In genomic region chr7:1445341-1445740, GRCh38 we compare ENCODE assay signal across 15 cellular contexts. TPM values are rescaled to one million over a fixed set of nuclear protein-coding genes. Genes with fewer than 3 reads are reported as not detected.
DNase-seq lines count a peak whose midpoint lies in the region; TF ChIP-seq lines count a peak whose summit lies in the region.
"Had no signal": no experiment of that assay in that cellular context is flagged by ENCODE, and none has a peak within 500 bp of the region (broad histone marks: within the 10 kb centered on the region; RNA-seq: fewer than 3 reads in every experiment).

No MANE protein-coding gene starts in this region.

- TF ChIP-seq CTCF in A673 (conservative IDR thresholded peaks at IDR 0.05; ENCODE audit: low read depth, low read length) (no peak), RWPE1 (conservative IDR thresholded peaks at IDR 0.05; ENCODE audit: low read depth) (no peak), ascending aorta (IDR thresholded peaks at IDR 0.05) (no peak), hepatocyte (IDR thresholded peaks at IDR 0.05; ENCODE audit: poor library complexity) (no peak)

- no peaks in the 10 kb centered on the region for H3K9me2 ChIP-seq in hepatocyte (replicated peaks; ENCODE audit: insufficient read depth)

- no peak overlapping the region for H2AFZ ChIP-seq in hepatocyte

- DNase-seq in A673 (ENCODE audit: low spot score) (no peak), RWPE1 (ENCODE audit: low spot score) (no peak), caudate nucleus (lab: John Stamatoyannopoulos, UW) (no peak), ascending aorta (ENCODE audit: low spot score in 2 of 2) (no peak), NCI-H146 treated with DMSO at 0.1 percent for 48 hours (lab: John Stamatoyannopoulos, UW; ENCODE audit: unreplicated experiment) (no peak), hepatocyte (ENCODE audit: low spot score) (no peak)
- DNase-seq: 8988T; Calu3; CD8-positive, alpha-beta T cell; DMS 273 treated with DMSO at 0.1 percent for 48 hours; EL; H9 had no signal

- H3K27me3 ChIP-seq in A673 (replicated peaks; ENCODE audit: insufficient read depth, low read depth, low read length, poor library complexity) (no peaks in the 10 kb centered on the region), ascending aorta (no peaks in the 10 kb centered on the region), hepatocyte (no peaks in the 10 kb centered on the region)

- H3K9me3 ChIP-seq in A673 (ENCODE audit: low read depth, low read length, poor library complexity, severe bottlenecking) = no peaks in the 10 kb centered on the region
- no peaks in the 10 kb centered on the region for H3K9me3 ChIP-seq in ascending aorta
- no peaks in the 10 kb centered on the region for H3K9me3 ChIP-seq in hepatocyte (ENCODE audit: low read depth)
- H3K9me3 ChIP-seq: BLaER1 treated with 17β-estradiol and CSF1 and Interleukin-3, amounts not matched to agents 10 nM and 100 nM had no signal

- H3K36me3 ChIP-seq in A673 (ENCODE audit: insufficient read depth, low read length, poor library complexity, severe bottlenecking) (no peaks in the 10 kb centered on the region), ascending aorta (peaks cover 32 to 36% of the 10 kb centered on the region in 2 donors), hepatocyte (replicated peaks; ENCODE audit: insufficient read depth, low read depth) (no peaks in the 10 kb centered on the region)
- H3K36me3 ChIP-seq: BLaER1 treated with 17β-estradiol and CSF1 and Interleukin-3, amounts not matched to agents 10 nM and 100 nM had no signal

- H3K79me2 ChIP-seq in hepatocyte = no peaks in the 10 kb centered on the region

- no peak overlapping the region for H3K4me2 ChIP-seq in hepatocyte
- H3K4me2 ChIP-seq: BLaER1 treated with 17β-estradiol and CSF1 and Interleukin-3, amounts not matched to agents 10 nM and 100 nM had no signal

- no peak overlapping the region for H3K4me3 ChIP-seq in A673 (ENCODE audit: low read depth, low read length, poor library complexity, severe bottlenecking)
- no peak overlapping the region for H3K4me3 ChIP-seq in ascending aorta
- no peak overlapping the region for H3K4me3 ChIP-seq in hepatocyte
- H3K4me3 ChIP-seq: BLaER1 treated with 17β-estradiol and CSF1 and Interleukin-3, amounts not matched to agents 10 nM and 100 nM; GM12878 had no signal

- POLR2A ChIA-PET in A673 (lab: Charles Lee; ENCODE audit: low non-redundant PET) (interaction anchor here (0.5 kb wide), 1 partner anchor 62 kb away, joined by 10 read pairs; no protein-coding TSS in a partner anchor), RWPE1 (lab: Yijun Ruan, JAX; ENCODE audit: low non-redundant PET) (no interaction called here)

- no TSS peak for BruUV-seq in A673 (replicated peaks; lab: Mats Ljungman, UMichigan)

- CTCF ChIA-PET in A673 (lab: Charles Lee) (no interaction called here), RWPE1 (lab: Yijun Ruan, JAX) (no interaction called here)

- H4K20me1 ChIP-seq in hepatocyte (ENCODE audit: insufficient read depth, poor library complexity, severe bottlenecking) = no peaks in the 10 kb centered on the region

- 94% methylated on average over 17 of the region's 21 CpGs for WGBS in hepatocyte (ENCODE audit: low lambda C conversion rate, missing lambda C conversion rate)

- intact Hi-C loops in A673 (cut with micrococcal nuclease; ENCODE audit: unreplicated experiment) = no loop called here
- intact Hi-C loops in ascending aorta (cut with DNase I) = no loop called here

- no peaks in the 10 kb centered on the region for H3K4me1 ChIP-seq in A673 (ENCODE audit: insufficient read depth, low read length, poor library complexity, severe bottlenecking)
- H3K4me1 ChIP-seq in ascending aorta = no peaks in the 10 kb centered on the region
- H3K4me1 ChIP-seq in hepatocyte (ENCODE audit: insufficient read depth) = no peaks in the 10 kb centered on the region

- H3K27ac ChIP-seq in A673 (ENCODE audit: low read depth, low read length, poor library complexity, severe bottlenecking) = peak overlapping the region; percentile 7
- H3K27ac ChIP-seq in RWPE1 = peak overlapping the region; percentile 56
- H3K27ac ChIP-seq in caudate nucleus (ENCODE audit: low read depth, low read length) = peak overlapping the region; percentile 39
- H3K27ac ChIP-seq in temporal lobe (ENCODE audit: low read depth, low read length) = peak overlapping the region; percentile 50
- H3K27ac ChIP-seq in ascending aorta = no peak overlapping the region
- no peak overlapping the region for H3K27ac ChIP-seq in hepatocyte
- H3K27ac ChIP-seq: BLaER1 treated with 17β-estradiol and CSF1 and Interleukin-3, amounts not matched to agents 10 nM and 100 nM had no signal

RNA-seq across cellular contexts. Expression of gene MICALL2, which starts 13.9 kb away (rescaled TPM):
- total RNA-seq in A673 (2021) = 10.1 and 11.8 TPM in 2 replicates
- 4.7 TPM for total RNA-seq in temporal lobe
- total RNA-seq in ascending aorta = 76.5 TPM
- total RNA-seq in hepatocyte = 9.8 and 16.4 TPM in 2 replicates
- 28.2 and 34.5 TPM in 2 replicates for polyA plus RNA-seq in hepatocyte

RNA-seq across cellular contexts. Expression of gene INTS1, which starts 58.8 kb away (rescaled TPM):
- total RNA-seq in A673 (2021) (129 and 141 TPM in 2 replicates), temporal lobe (32.2 TPM), ascending aorta (80.7 TPM), hepatocyte (15.5 and 30.0 TPM in 2 replicates)
- 53.6 and 57.3 TPM in 2 replicates for polyA plus RNA-seq in hepatocyte

Comparison
In these comparisons a context has a peak if more than half of its experiments do, and no peak if none do; other contexts are left out.
1. H3K27ac ChIP-seq: peak in A673 (single experiment), RWPE1 (single experiment), caudate nucleus (single experiment) and temporal lobe (single experiment); none in ascending aorta (0 of 2) and hepatocyte (single experiment).